Comparison of ENCODE assay signal across 19 cellular contexts in the genomic region with DNA sequence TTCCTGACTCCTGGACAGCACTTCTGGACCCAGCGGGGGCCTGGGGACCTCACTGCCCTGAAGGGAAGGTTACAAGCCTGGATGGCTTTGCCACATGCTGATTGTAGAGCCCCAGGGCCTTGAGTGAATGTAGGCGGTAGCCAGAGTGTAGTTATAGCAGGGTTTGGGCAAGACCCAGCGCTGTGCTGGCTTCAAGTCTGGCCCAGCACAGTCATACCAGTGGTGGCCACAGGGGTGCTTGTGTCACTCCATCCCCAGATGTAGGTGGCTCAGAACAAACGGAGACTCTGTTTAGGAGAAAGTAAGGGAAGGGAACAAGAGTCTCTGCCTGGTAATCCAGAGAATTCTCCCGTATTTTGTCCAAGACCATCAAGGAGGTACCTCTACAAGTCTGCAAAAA.
"Had no signal": no experiment of that assay in that cellular context is flagged by ENCODE, and none has a peak within 500 bp of the region (broad histone marks: within the 10 kb centered on the region; RNA-seq: fewer than 3 reads in every experiment).

No MANE protein-coding gene starts in this region.

- H3K4me3 Mint-ChIP-seq: activated B cell treated with CpG ODN at 0.5 μM for 24 hours; activated CD8-positive, alpha-beta T cell treated with anti-CD3 and anti-CD28 coated beads for 36 hours; activated T-cell treated with anti-CD3 and anti-CD28 coated beads, Interleukin-2, amount 50 U/mL, for 24 hours had no signal

- H3K36me3 ChIP-seq: breast epithelium, gastrocnemius medialis, left lung, pancreas, upper lobe of left lung had no signal

- H3K4me1 ChIP-seq: breast epithelium, gastrocnemius medialis, left lung, pancreas, testis, upper lobe of left lung had no signal

- H3K27ac Mint-ChIP-seq: activated B cell treated with CpG ODN at 0.5 μM for 24 hours; activated CD8-positive, alpha-beta T cell treated with anti-CD3 and anti-CD28 coated beads for 36 hours; activated T-cell treated with anti-CD3 and anti-CD28 coated beads, Interleukin-2, amount 50 U/mL, for 24 hours; activated T-helper 2 cell treated with anti-CD3 and anti-CD28 coated beads, Interferon-gamma antibody, Interleukin-2, Interleukin-4, amounts not matched to agents 10 μg/mL and 5 μg/mL and 100 μg/mL, durations not matched to agents 14 hours and 24 hours and 36 hours had no signal

- H3K9me3 ChIP-seq: gastrocnemius medialis, left lung, pancreas, testis, upper lobe of left lung had no signal

- H3K27me3 Mint-ChIP-seq: activated CD8-positive, alpha-beta T cell treated with anti-CD3 and anti-CD28 coated beads for 36 hours; activated T-cell treated with anti-CD3 and anti-CD28 coated beads, Interleukin-2, amount 50 U/mL, for 24 hours had no signal

- H3K27me3 ChIP-seq: breast epithelium, gastrocnemius medialis, left lung, pancreas, testis, upper lobe of left lung had no signal

- ATAC-seq: activated CD8-positive, alpha-beta T cell treated with anti-CD3 and anti-CD28 coated beads for 36 hours; gastrocnemius medialis; left lung; pancreas; sciatic nerve had no signal

- H3K4me1 Mint-ChIP-seq: activated B cell treated with CpG ODN at 0.5 μM for 24 hours had no signal

- DNase-seq: activated B cell treated with CpG ODN at 0.5 μM for 24 hours; activated CD4-positive, alpha-beta T cell treated with anti-CD3 and anti-CD28 coated beads for 48 hours; activated CD8-positive, alpha-beta T cell treated with anti-CD3 and anti-CD28 coated beads for 36 hours; activated naive CD4-positive, alpha-beta T cell treated with Interleukin-2 at 50 U/mL for 16 hours; activated T-cell treated with anti-CD3 and anti-CD28 coated beads, Interleukin-2, amount 50 U/mL, for 24 hours; cerebellar nuclear complex; cortex of kidney; gastrocnemius medialis; head of caudate nucleus; left lung; pancreas; stimulated activated CD4-positive, alpha-beta T cell treated with anti-CD3 and anti-CD28 coated beads, Interleukin-4, amount 100 ng/mL, for 1 hour; testis; upper lobe of left lung had no signal

- H3K4me2 ChIP-seq: smooth muscle cell had no signal

- H3K4me3 ChIP-seq: breast epithelium, gastrocnemius medialis, left lung, pancreas, smooth muscle cell, testis, upper lobe of left lung had no signal

- FAIRE-seq: astrocyte, pancreas had no signal

- H3K27ac ChIP-seq: breast epithelium, gastrocnemius medialis, left lung, pancreas, testis, upper lobe of left lung had no signal
